In the genomic region with DNA sequence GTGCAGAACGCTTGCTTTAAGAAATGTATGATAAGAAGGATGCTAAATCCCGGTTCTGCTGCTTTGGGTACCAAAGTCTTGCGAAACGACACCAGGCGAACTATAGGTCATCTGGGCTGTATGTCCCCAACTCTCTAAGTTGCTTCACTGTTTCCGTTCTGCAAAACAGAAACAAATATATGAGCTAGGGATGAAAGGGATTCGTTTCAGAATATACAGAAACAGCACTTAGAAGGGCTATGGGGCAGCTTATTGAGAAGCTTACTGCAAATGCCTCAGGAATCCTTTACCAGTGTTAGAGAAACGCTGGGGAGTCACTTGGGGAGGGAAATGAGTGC, we compare ENCODE assay signal across 9 cellular contexts. TPM values are rescaled to one million over a fixed set of nuclear protein-coding genes. Genes with fewer than 3 reads are reported as not detected.
DNase-seq lines count a peak whose midpoint lies in the region; ATAC-seq and TF ChIP-seq lines count a peak whose summit lies in the region.
"Had no signal": no experiment of that assay in that cellular context is flagged by ENCODE, and none has a peak within 500 bp of the region (broad histone marks: within the 10 kb centered on the region; RNA-seq: fewer than 3 reads in every experiment).

No MANE protein-coding gene starts in this region.

- no peak overlapping the region for H3K27ac Mint-ChIP-seq in CD8-positive, alpha-beta T cell
- H3K27ac Mint-ChIP-seq: naive thymus-derived CD8-positive, alpha-beta T cell had no signal

- H3K9me3 Mint-ChIP-seq in CD8-positive, alpha-beta T cell, result no peaks in the 10 kb centered on the region

- no peaks in the 10 kb centered on the region for H3K36me3 ChIP-seq in right atrium auricular region
- no peaks in the 10 kb centered on the region for H3K36me3 ChIP-seq in rectal smooth muscle tissue (ENCODE audit: control insufficient read depth, insufficient read depth, low read length)
- no peaks in the 10 kb centered on the region for H3K36me3 ChIP-seq in CD8-positive, alpha-beta T cell (ENCODE audit: insufficient read depth, low read length)

- POLR2A ChIA-PET in AG04449 (lab: Yijun Ruan, JAX), result no interaction called here
- POLR2A ChIA-PET in CD8-positive, alpha-beta T cell (lab: Charles Lee), result no interaction called here

- H3K27me3 Mint-ChIP-seq in CD8-positive, alpha-beta T cell (ENCODE audit: low read depth), result peaks cover 16% of the 10 kb centered on the region

- DNase-seq in AG04449 (ENCODE audit: low read depth, low spot score) (no peak), right atrium auricular region (ENCODE audit: low spot score) (no peak), SHP77 (lab: John Stamatoyannopoulos, UW) (no peak), NCI-H2107 (lab: John Stamatoyannopoulos, UW) (no peak)
- DNase-seq in CD8-positive, alpha-beta T cell, result no peak

- H3K9ac ChIP-seq in rectal smooth muscle tissue (ENCODE audit: low read length), result no peak overlapping the region

- TF ChIP-seq CTCF in AG04449 (IDR thresholded peaks at IDR 0.05; ENCODE audit: insufficient read depth, low read length, missing control alignments), result no peak
- no peak for TF ChIP-seq CTCF in right atrium auricular region (IDR thresholded peaks at IDR 0.05)
- no peak for TF ChIP-seq CTCF in CD8-positive, alpha-beta T cell (IDR thresholded peaks at IDR 0.05)

- no peaks in the 10 kb centered on the region for H3K9me3 ChIP-seq in right atrium auricular region
- H3K9me3 ChIP-seq in CD8-positive, alpha-beta T cell (ENCODE audit: low read length), result no peaks in the 10 kb centered on the region

- no peaks in the 10 kb centered on the region for H3K4me1 ChIP-seq in right atrium auricular region
- no peaks in the 10 kb centered on the region for H3K4me1 ChIP-seq in rectal smooth muscle tissue (ENCODE audit: control insufficient read depth, insufficient read depth, low read length)
- H3K4me1 ChIP-seq in CD8-positive, alpha-beta T cell (ENCODE audit: insufficient read depth, low read length), result no peaks in the 10 kb centered on the region

- H3K27ac ChIP-seq in right atrium auricular region (peak overlapping the region; percentile 78 to 80), rectal smooth muscle tissue (ENCODE audit: low read depth, low read length) (peak overlapping the region; percentile 59)
- H3K27ac ChIP-seq in CD8-positive, alpha-beta T cell (ENCODE audit: low read depth, low read length), result no peak overlapping the region

- H3K4me1 Mint-ChIP-seq in CD8-positive, alpha-beta T cell (ENCODE audit: low read depth), result no peaks in the 10 kb centered on the region

- H3K27me3 ChIP-seq in right atrium auricular region (no peaks in the 10 kb centered on the region), rectal smooth muscle tissue (ENCODE audit: control insufficient read depth, insufficient read depth, low read length) (no peaks in the 10 kb centered on the region)
- H3K27me3 ChIP-seq in CD8-positive, alpha-beta T cell (ENCODE audit: insufficient read depth, low read length), result no peaks in the 10 kb centered on the region

- H3K4me3 Mint-ChIP-seq in CD8-positive, alpha-beta T cell, result no peak overlapping the region

- intact Hi-C loops in CD8-positive, alpha-beta T cell (cut with DNase I, micrococcal nuclease), result no loop called here

- CTCF ChIA-PET in AG04449 (lab: Yijun Ruan, JAX), result no interaction called here
- CTCF ChIA-PET in CD8-positive, alpha-beta T cell (lab: Charles Lee), result no interaction called here

- no peaks in the 10 kb centered on the region for H3K36me3 Mint-ChIP-seq in CD8-positive, alpha-beta T cell

- peak overlapping the region; percentile 67 for H3K4me3 ChIP-seq in AG04449 (ENCODE audit: low read depth, low read length)
- H3K4me3 ChIP-seq in right atrium auricular region, result peak overlapping the region; percentile 64 to 67
- peak overlapping the region; percentile 49 for H3K4me3 ChIP-seq in rectal smooth muscle tissue (ENCODE audit: low read length)
- no peak overlapping the region for H3K4me3 ChIP-seq in CD8-positive, alpha-beta T cell (ENCODE audit: low read depth, low read length)

- ATAC-seq in SK-N-SH treated with all-trans-retinoic acid at 6 μM for 48 hours, result peak; percentile 21
- ATAC-seq in CD8-positive, alpha-beta T cell, result no peak
- ATAC-seq in HG03095 (IDR thresholded peaks at IDR 0.05; ENCODE audit: unreplicated experiment), result no peak
- ATAC-seq: naive thymus-derived CD8-positive, alpha-beta T cell had no signal

TF ChIP-seq in SK-N-SH treated with all-trans-retinoic acid at 6 μM for 48 hours, 23 proteins besides CTCF, POLR2A, EP300 and RAD21 (continues in another document):
- no peak for TF ChIP-seq ESRRG (CRISPR knock-in tag; IDR thresholded peaks at IDR 0.05)
- no peak for TF ChIP-seq ARNTL (CRISPR knock-in tag; IDR thresholded peaks at IDR 0.05; ENCODE audit: borderline replicate concordance, low read depth)
- no peak for TF ChIP-seq BACH2 (CRISPR knock-in tag; IDR thresholded peaks at IDR 0.05; ENCODE audit: borderline replicate concordance)
- TF ChIP-seq, protein P1, sequence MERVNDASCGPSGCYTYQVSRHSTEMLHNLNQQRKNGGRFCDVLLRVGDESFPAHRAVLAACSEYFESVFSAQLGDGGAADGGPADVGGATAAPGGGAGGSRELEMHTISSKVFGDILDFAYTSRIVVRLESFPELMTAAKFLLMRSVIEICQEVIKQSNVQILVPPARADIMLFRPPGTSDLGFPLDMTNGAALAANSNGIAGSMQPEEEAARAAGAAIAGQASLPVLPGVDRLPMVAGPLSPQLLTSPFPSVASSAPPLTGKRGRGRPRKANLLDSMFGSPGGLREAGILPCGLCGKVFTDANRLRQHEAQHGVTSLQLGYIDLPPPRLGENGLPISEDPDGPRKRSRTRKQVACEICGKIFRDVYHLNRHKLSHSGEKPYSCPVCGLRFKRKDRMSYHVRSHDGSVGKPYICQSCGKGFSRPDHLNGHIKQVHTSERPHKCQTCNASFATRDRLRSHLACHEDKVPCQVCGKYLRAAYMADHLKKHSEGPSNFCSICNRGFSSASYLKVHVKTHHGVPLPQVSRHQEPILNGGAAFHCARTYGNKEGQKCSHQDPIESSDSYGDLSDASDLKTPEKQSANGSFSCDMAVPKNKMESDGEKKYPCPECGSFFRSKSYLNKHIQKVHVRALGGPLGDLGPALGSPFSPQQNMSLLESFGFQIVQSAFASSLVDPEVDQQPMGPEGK (CRISPR knock-in tag; IDR thresholded peaks at IDR 0.05; ENCODE audit: borderline replicate concordance), result no peak
- no peak for TF ChIP-seq ZFP30 (CRISPR knock-in tag; IDR thresholded peaks at IDR 0.05)
- no peak for TF ChIP-seq ISL1 (CRISPR knock-in tag; IDR thresholded peaks at IDR 0.05)
- no peak for TF ChIP-seq ZNF565 (CRISPR knock-in tag; conservative IDR thresholded peaks at IDR 0.05; ENCODE audit: low read depth)
- no peak for TF ChIP-seq ZC3H10 (CRISPR knock-in tag; IDR thresholded peaks at IDR 0.05)
- TF ChIP-seq TCF4 (CRISPR knock-in tag; IDR thresholded peaks at IDR 0.05; ENCODE audit: borderline replicate concordance), result no peak
- no peak for TF ChIP-seq OSR1 (CRISPR knock-in tag; IDR thresholded peaks at IDR 0.05)
- TF ChIP-seq GLIS3 (CRISPR knock-in tag; IDR thresholded peaks at IDR 0.05), result no peak
- TF ChIP-seq ZNF70 (CRISPR knock-in tag; IDR thresholded peaks at IDR 0.05), result no peak
- TF ChIP-seq PPARA (CRISPR knock-in tag; IDR thresholded peaks at IDR 0.05; ENCODE audit: borderline replicate concordance), result no peak
- TF ChIP-seq ZFP3 (CRISPR knock-in tag; IDR thresholded peaks at IDR 0.05), result no peak
- TF ChIP-seq SNAI2 (CRISPR knock-in tag; IDR thresholded peaks at IDR 0.05), result no peak
- TF ChIP-seq RARB (CRISPR knock-in tag; IDR thresholded peaks at IDR 0.05), result no peak
- TF ChIP-seq, protein P2, sequence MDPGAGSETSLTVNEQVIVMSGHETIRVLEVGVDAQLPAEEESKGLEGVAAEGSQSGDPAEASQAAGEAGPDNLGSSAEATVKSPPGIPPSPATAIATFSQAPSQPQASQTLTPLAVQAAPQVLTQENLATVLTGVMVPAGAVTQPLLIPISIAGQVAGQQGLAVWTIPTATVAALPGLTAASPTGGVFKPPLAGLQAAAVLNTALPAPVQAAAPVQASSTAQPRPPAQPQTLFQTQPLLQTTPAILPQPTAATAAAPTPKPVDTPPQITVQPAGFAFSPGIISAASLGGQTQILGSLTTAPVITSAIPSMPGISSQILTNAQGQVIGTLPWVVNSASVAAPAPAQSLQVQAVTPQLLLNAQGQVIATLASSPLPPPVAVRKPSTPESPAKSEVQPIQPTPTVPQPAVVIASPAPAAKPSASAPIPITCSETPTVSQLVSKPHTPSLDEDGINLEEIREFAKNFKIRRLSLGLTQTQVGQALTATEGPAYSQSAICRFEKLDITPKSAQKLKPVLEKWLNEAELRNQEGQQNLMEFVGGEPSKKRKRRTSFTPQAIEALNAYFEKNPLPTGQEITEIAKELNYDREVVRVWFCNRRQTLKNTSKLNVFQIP (CRISPR knock-in tag; IDR thresholded peaks at IDR 0.05; ENCODE audit: borderline replicate concordance, low read depth), result no peak
- TF ChIP-seq, protein P3, sequence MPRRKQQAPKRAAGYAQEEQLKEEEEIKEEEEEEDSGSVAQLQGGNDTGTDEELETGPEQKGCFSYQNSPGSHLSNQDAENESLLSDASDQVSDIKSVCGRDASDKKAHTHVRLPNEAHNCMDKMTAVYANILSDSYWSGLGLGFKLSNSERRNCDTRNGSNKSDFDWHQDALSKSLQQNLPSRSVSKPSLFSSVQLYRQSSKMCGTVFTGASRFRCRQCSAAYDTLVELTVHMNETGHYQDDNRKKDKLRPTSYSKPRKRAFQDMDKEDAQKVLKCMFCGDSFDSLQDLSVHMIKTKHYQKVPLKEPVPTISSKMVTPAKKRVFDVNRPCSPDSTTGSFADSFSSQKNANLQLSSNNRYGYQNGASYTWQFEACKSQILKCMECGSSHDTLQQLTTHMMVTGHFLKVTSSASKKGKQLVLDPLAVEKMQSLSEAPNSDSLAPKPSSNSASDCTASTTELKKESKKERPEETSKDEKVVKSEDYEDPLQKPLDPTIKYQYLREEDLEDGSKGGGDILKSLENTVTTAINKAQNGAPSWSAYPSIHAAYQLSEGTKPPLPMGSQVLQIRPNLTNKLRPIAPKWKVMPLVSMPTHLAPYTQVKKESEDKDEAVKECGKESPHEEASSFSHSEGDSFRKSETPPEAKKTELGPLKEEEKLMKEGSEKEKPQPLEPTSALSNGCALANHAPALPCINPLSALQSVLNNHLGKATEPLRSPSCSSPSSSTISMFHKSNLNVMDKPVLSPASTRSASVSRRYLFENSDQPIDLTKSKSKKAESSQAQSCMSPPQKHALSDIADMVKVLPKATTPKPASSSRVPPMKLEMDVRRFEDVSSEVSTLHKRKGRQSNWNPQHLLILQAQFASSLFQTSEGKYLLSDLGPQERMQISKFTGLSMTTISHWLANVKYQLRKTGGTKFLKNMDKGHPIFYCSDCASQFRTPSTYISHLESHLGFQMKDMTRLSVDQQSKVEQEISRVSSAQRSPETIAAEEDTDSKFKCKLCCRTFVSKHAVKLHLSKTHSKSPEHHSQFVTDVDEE (CRISPR knock-in tag; IDR thresholded peaks at IDR 0.05), result no peak

RNA-seq across cellular contexts. Expression of a gene that starts 0.3 kb away (rescaled TPM):
- total RNA-seq in right atrium auricular region, result 1 to 10 TPM; 4.9 to 6.0 TPM
- not detected for total RNA-seq in CD8-positive, alpha-beta T cell
- total RNA-seq: naive thymus-derived CD8-positive, alpha-beta T cell had no signal

RNA-seq across cellular contexts. Expression of a gene that starts 45.0 kb away (rescaled TPM):
- not detected for total RNA-seq in right atrium auricular region
- not detected for total RNA-seq in CD8-positive, alpha-beta T cell
- total RNA-seq: naive thymus-derived CD8-positive, alpha-beta T cell had no signal

RNA-seq across cellular contexts. Expression of a gene that starts 55.3 kb away (rescaled TPM):
- total RNA-seq in right atrium auricular region, result not detected
- not detected for total RNA-seq in CD8-positive, alpha-beta T cell
- total RNA-seq: naive thymus-derived CD8-positive, alpha-beta T cell had no signal

Comparison
In these comparisons a context has a peak if more than half of its experiments do, and no peak if none do; other contexts are left out.
1. RNA of a gene that starts 0.3 kb away (total RNA-seq): 4.9 to 6.0 TPM in right atrium auricular region; not detected in CD8-positive, alpha-beta T cell; every median in the first group is over 4 times any median in the second.